In genomic region chr1:6052543-6053205, GRCh38 we compare ENCODE assay signal across 8 cellular contexts. TPM values are rescaled to one million over a fixed set of nuclear protein-coding genes. Genes with fewer than 3 reads are reported as not detected.
DNase-seq lines count a peak whose midpoint lies in the region; ATAC-seq and TF ChIP-seq lines count a peak whose summit lies in the region.

No MANE protein-coding gene starts in this region.

- H3K36me3 Mint-ChIP-seq in neural crest cell (ENCODE audit: low read depth): no peaks in the 10 kb centered on the region

- H3K4me1 ChIP-seq in HAP-1: no peaks in the 10 kb centered on the region

- no peaks in the 10 kb centered on the region for H3K9me3 Mint-ChIP-seq in neural crest cell

- DNase-seq in BJ (ENCODE audit: low read depth): no peak
- peak; percentile 77 to 91 for DNase-seq in HAP-1 (ENCODE audit: low spot score in 2 of 2)
- peak; percentile 65 for DNase-seq in NCI-H69 (lab: John Stamatoyannopoulos, UW)
- DNase-seq in activated CD8-positive, alpha-beta memory T cell treated with anti-CD3 and anti-CD28 coated beads, Interleukin-2, amount 50 U/mL, for 48 hours: peak; percentile 66
- peak; percentile 76 for DNase-seq in fibroblast of villous mesenchyme (ENCODE audit: low read depth)
- DNase-seq in neural crest cell (ENCODE audit: low read depth, low spot score): peak; percentile 85

- H3K36me3 ChIP-seq in BJ (ENCODE audit: control insufficient read depth, insufficient read depth, low read length) (no peaks in the 10 kb centered on the region), HAP-1 (replicated peaks) (no peaks in the 10 kb centered on the region)

- CTCF ChIA-PET in BJ (lab: Yijun Ruan, JAX): interaction anchor here (0.6 to 3.2 kb wide), 17 partner anchors 9 to 289 kb away, joined by 3 to 21 read pairs (median 4); partner anchors contain the start of gene RNF207

- peak; percentile 55 for TF ChIP-seq CTCF in BJ (IDR thresholded peaks at IDR 0.05; ENCODE audit: insufficient read depth, low read depth, low read length)
- TF ChIP-seq CTCF in fibroblast of villous mesenchyme (IDR thresholded peaks at IDR 0.05; ENCODE audit: insufficient read depth, low read depth, low read length): peak; percentile 53
- TF ChIP-seq CTCF in neural crest cell (conservative IDR thresholded peaks at IDR 0.05): peak; percentile 78

- H3K9me3 ChIP-seq in HAP-1: no peaks in the 10 kb centered on the region

- ATAC-seq in GM19463 (IDR thresholded peaks at IDR 0.05; ENCODE audit: unreplicated experiment) (no peak), HG03159 (IDR thresholded peaks at IDR 0.05; ENCODE audit: unreplicated experiment) (no peak)

- H3K4me3 ChIP-seq in BJ (ENCODE audit: low read depth, low read length) (no peak overlapping the region), HAP-1 (no peak overlapping the region), fibroblast of villous mesenchyme (ENCODE audit: low read depth, low read length) (no peak overlapping the region)

- no peak overlapping the region for H3K4me3 Mint-ChIP-seq in neural crest cell

- POLR2A ChIA-PET in BJ (lab: Charles Lee): no interaction called here

- peaks cover 11% of the 10 kb centered on the region for H3K4me1 Mint-ChIP-seq in neural crest cell

- H3K27me3 ChIP-seq in BJ (ENCODE audit: control insufficient read depth, insufficient read depth, low read length) (0 out of 2 replicates have a peak, but pooled peaks cover 2% of the 10 kb centered on the region), HAP-1 (ENCODE audit: low read depth) (no peaks in the 10 kb centered on the region)

- in situ Hi-C loops in HAP-1 (cut with MboI; ENCODE audit: low sequenced_read_pairs): loop anchor here (10.0 kb wide), 1 partner anchor 122 kb away; no protein-coding TSS in a partner anchor

- peaks cover 2% of the 10 kb centered on the region for H3K27me3 Mint-ChIP-seq in neural crest cell (ENCODE audit: low read depth)

- H3K27ac Mint-ChIP-seq in neural crest cell (ENCODE audit: unreplicated experiment): no peak overlapping the region

RNA-seq across cellular contexts. Expression of gene KCNAB2, which starts 7.0 kb away (rescaled TPM):
- 6.7 and 10.3 TPM in 2 replicates for polyA plus RNA-seq in BJ (2011; rRNA removed)
- polyA minus RNA-seq in BJ (2011; rRNA and poly(A)+ RNA removed): 3.8 and 4.5 TPM in 2 replicates
- 2.6 and 3.5 TPM in 2 replicates for total RNA-seq in fibroblast of villous mesenchyme
- 8.3 and 9.0 TPM in 2 replicates for total RNA-seq in neural crest cell
